Comparison of ENCODE assay signal across 6 cellular contexts in the genomic region with DNA sequence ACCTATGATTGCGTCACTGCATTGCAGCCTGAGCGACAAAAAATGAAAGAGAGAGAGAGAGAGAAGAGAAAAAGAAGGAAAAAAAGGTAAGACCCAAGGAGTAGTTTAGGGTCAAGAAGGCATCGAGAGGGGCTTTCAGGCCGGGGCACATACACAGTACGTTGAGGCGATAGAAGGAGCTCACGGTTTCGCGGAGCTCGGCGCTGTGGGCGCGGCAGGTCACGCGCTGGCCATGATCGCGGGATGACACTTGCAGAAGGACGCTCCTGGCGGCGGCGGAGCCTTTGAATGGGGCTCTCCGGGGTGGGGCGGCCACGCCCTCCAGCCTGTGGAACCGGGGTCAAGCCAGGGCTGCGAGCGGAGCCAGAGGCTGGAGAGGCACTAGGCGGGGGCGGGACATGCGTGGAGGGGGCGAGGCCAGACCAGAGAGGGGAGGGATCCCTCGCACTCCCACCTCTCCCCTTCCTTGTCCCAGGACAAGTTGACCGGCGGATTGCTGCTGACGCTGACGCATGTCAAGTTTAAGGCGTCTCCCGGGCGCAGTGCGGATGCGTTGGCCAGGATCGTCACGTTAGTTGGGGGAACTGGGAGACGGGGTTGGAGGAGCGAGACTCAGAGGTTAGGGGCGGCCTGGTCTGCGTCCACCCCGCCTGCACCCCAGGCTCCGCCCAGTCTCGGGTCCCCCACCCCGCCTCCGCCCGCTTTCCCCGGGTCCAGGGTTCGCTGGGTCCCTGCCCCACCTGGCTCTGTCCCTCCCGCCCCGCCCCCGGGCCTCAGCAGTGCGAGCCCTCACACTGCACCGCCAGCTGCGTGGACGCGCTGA.
DNase-seq lines count a peak whose midpoint lies in the region; ATAC-seq and TF ChIP-seq lines count a peak whose summit lies in the region.

No MANE protein-coding gene starts in this region.

- no peak for TF ChIP-seq CTCF in coronary artery (IDR thresholded peaks at IDR 0.05)

- DNase-seq in NCI-H1930 (lab: John Stamatoyannopoulos, UW) = peak; percentile 27 to 59
- DNase-seq in coronary artery (ENCODE audit: low spot score) = no peak
- peak; percentile 28 for DNase-seq in retina
- DNase-seq in MV-4-11 (lab: John Stamatoyannopoulos, UW) = no peak
- no peak for DNase-seq in activated gamma-delta T cell (lab: John Stamatoyannopoulos, UW)

- no peak overlapping the region for H3K27ac ChIP-seq in coronary artery

- ATAC-seq in GM19463 (IDR thresholded peaks at IDR 0.05; ENCODE audit: unreplicated experiment) = no peak

- peak overlapping the region; percentile 59 for H3K4me3 ChIP-seq in coronary artery

Comparison
In these comparisons a context has a peak if more than half of its experiments do, and no peak if none do; other contexts are left out.
1. DNase-seq: peak in NCI-H1930 (2 of 2) and retina (single experiment); none in coronary artery (single experiment), MV-4-11 (single experiment) and activated gamma-delta T cell (single experiment).